Comparison of ENCODE assay signal across 16 cellular contexts in the genomic region with DNA sequence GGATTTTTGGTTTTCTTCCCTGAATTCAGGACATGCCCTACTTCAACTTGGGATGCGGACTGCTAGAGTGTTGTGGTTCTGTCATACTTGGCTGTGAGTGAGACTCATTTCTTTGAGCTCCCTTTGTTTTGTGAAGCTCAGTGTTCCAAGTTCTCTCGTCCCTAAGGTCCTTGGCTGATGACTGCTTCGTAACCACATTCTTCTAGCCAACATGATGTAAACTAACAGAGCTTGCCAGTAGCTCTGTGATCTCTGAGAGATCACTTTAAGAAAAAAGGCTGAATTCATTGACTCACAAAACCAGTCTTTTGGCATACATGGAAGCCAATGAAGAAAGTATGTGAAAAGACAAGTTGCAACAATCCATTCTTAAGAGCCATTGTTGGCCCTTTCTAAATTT.
DNase-seq lines count a peak whose midpoint lies in the region; ATAC-seq and TF ChIP-seq lines count a peak whose summit lies in the region.
"Had no signal": no experiment of that assay in that cellular context is flagged by ENCODE, and none has a peak within 500 bp of the region (broad histone marks: within the 10 kb centered on the region; RNA-seq: fewer than 3 reads in every experiment).

No MANE protein-coding gene starts in this region.

- ATAC-seq in GM18520 (IDR thresholded peaks at IDR 0.05; ENCODE audit: unreplicated experiment): no peak
- ATAC-seq: A549, T-helper 17 cell had no signal

- H3K27ac ChIP-seq in ACC112 (ENCODE audit: low read depth, low read length): no peak overlapping the region
- H3K27ac ChIP-seq: A549, upper lobe of left lung had no signal

- peaks cover 11% of the 10 kb centered on the region for H3K4me1 ChIP-seq in ACC112 (ENCODE audit: control insufficient read depth, insufficient read depth, low read length, unreplicated experiment)
- H3K4me1 ChIP-seq: A549, upper lobe of left lung had no signal

- 0 out of 2 replicates have a peak overlapping the region, but pooled peaks have one; percentile 24 for H3K4me3 ChIP-seq in ACC112 (ENCODE audit: low read depth, low read length)
- no peak overlapping the region for H3K4me3 ChIP-seq in fibroblast of mammary gland (ENCODE audit: control insufficient read depth, low read depth, low read length)
- H3K4me3 ChIP-seq: A549, upper lobe of left lung had no signal

- DNase-seq in RPMI7951 (ENCODE audit: low read depth) (peak; percentile 9), fibroblast of mammary gland (ENCODE audit: low read depth) (peak; percentile 95), myocyte (ENCODE audit: low read depth) (peak; percentile 19)
- no peak for DNase-seq in T-helper 2 cell treated with Interferon-gamma antibody and Interleukin-4, amounts not matched to agents 5 μg/mL and 100 μg/mL, for 36 hours (ENCODE audit: low spot score)
- no peak for DNase-seq in stimulated activated CD4-positive, alpha-beta T cell treated with anti-CD3 and anti-CD28 coated beads, Interleukin-2, amount 100 ng/mL, for 48 hours
- DNase-seq in stimulated activated CD4-positive, alpha-beta T cell treated with anti-CD3 and anti-CD28 coated beads, Interleukin-4, amount 100 ng/mL, for 4 hours: no peak
- DNase-seq: activated CD4-positive, alpha-beta T cell treated with anti-CD3 and anti-CD28 coated beads, Interleukin-2, amount 50 U/mL, for 48 hours; NCI-H2029; NK-92 treated with Interleukin-12 subunit alpha and Interleukin-12 subunit beta, amount 100 ng/mL, for 24 hours; retina; T-helper 17 cell; upper lobe of left lung had no signal

- peaks cover 4% of the 10 kb centered on the region for H3K27me3 Mint-ChIP-seq in T-helper 2 cell treated with Interferon-gamma antibody and Interleukin-4, amounts not matched to agents 5 μg/mL and 100 μg/mL, for 36 hours (ENCODE audit: low read depth)
- H3K27me3 Mint-ChIP-seq: dendritic cell treated with granulocyte-macrophage colony-stimulating factor and Interleukin-4, amounts not matched to agents 40 ng/mL and 50 ng/mL, for 4 days had no signal

- H3K4me1 Mint-ChIP-seq in T-helper 2 cell treated with Interferon-gamma antibody and Interleukin-4, amounts not matched to agents 5 μg/mL and 100 μg/mL, for 36 hours (ENCODE audit: low read depth): no peaks in the 10 kb centered on the region
- H3K4me1 Mint-ChIP-seq: T-helper 17 cell had no signal

- no peaks in the 10 kb centered on the region for H3K9me3 Mint-ChIP-seq in T-helper 2 cell treated with Interferon-gamma antibody and Interleukin-4, amounts not matched to agents 5 μg/mL and 100 μg/mL, for 36 hours
- H3K9me3 Mint-ChIP-seq: dendritic cell treated with granulocyte-macrophage colony-stimulating factor and Interleukin-4, amounts not matched to agents 40 ng/mL and 50 ng/mL, for 4 days had no signal

- no peak overlapping the region for H3K27ac Mint-ChIP-seq in T-helper 2 cell treated with Interferon-gamma antibody and Interleukin-4, amounts not matched to agents 5 μg/mL and 100 μg/mL, for 36 hours
- H3K27ac Mint-ChIP-seq: dendritic cell treated with granulocyte-macrophage colony-stimulating factor and Interleukin-4, amounts not matched to agents 40 ng/mL and 50 ng/mL, for 4 days; T-helper 17 cell had no signal

- H3K36me3 Mint-ChIP-seq in T-helper 2 cell treated with Interferon-gamma antibody and Interleukin-4, amounts not matched to agents 5 μg/mL and 100 μg/mL, for 36 hours (ENCODE audit: low read depth): no peaks in the 10 kb centered on the region

- no peak overlapping the region for H3K4me3 Mint-ChIP-seq in T-helper 2 cell treated with Interferon-gamma antibody and Interleukin-4, amounts not matched to agents 5 μg/mL and 100 μg/mL, for 36 hours
- H3K4me3 Mint-ChIP-seq: dendritic cell treated with granulocyte-macrophage colony-stimulating factor and Interleukin-4, amounts not matched to agents 40 ng/mL and 50 ng/mL, for 4 days; T-helper 17 cell had no signal

- H3K27me3 ChIP-seq in ACC112 (ENCODE audit: insufficient read depth, low read length): no peaks in the 10 kb centered on the region
- H3K27me3 ChIP-seq: upper lobe of left lung had no signal

- TF ChIP-seq CTCF in fibroblast of mammary gland (conservative IDR thresholded peaks at IDR 0.05; ENCODE audit: control insufficient read depth, insufficient read depth, low read depth, low read length): no peak

- peak overlapping the region; percentile 62 for H2AFZ ChIP-seq in ACC112 (ENCODE audit: low read length, unreplicated experiment)

- H3K79me2 ChIP-seq in ACC112 (ENCODE audit: control insufficient read depth, insufficient read depth, low read length, unreplicated experiment): no peaks in the 10 kb centered on the region

- no peaks in the 10 kb centered on the region for H3K36me3 ChIP-seq in ACC112 (ENCODE audit: insufficient read depth, low read length)
- H3K36me3 ChIP-seq: upper lobe of left lung had no signal

Comparison
In these comparisons a context has a peak if more than half of its experiments do, and no peak if none do; other contexts are left out.
1. DNase-seq: peak in RPMI7951 (single experiment), fibroblast of mammary gland (single experiment) and myocyte (single experiment); none in T-helper 2 cell treated with Interferon-gamma antibody and Interleukin-4, amounts not matched to agents 5 μg/mL and 100 μg/mL, for 36 hours (single experiment), stimulated activated CD4-positive, alpha-beta T cell treated with anti-CD3 and anti-CD28 coated beads, Interleukin-2, amount 100 ng/mL, for 48 hours (0 of 2) and stimulated activated CD4-positive, alpha-beta T cell treated with anti-CD3 and anti-CD28 coated beads, Interleukin-4, amount 100 ng/mL, for 4 hours (0 of 2).